In the genomic region with DNA sequence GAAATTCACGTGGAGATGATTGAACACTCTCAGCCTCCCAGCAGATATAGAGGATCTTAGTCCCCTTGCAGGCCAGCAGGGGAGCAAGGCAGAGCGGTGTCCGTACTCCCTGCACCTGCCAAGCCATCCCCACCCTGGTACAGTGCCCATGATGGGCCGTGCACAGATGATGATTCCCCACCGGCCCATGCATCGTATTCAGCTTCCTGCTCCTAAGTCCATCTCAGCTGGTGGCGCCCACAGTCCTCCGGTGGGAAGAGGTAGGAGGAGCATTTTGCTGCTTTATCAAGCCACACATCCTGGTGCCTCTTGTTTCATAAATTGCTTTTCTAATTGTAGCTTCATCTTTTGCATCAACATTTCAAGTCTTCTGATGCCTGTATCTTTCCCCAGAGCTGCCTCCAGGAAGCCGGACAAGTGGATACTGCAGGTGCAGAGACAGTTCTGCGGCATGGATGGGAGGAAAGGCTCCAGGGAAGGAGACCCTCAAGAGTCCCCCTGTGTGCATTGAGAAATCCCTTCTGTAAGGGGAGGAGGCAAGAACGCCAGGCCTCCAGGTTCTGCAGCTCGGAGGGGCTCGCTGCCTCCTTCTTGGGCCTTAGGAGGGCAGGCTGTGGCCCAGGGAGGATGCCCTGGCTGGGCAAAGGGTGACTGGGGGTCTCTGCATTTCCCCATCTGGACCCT, we compare ENCODE assay signal across 25 cellular contexts. TPM values are rescaled to one million over a fixed set of nuclear protein-coding genes. Genes with fewer than 3 reads are reported as not detected.
"Had no signal": no experiment of that assay in that cellular context is flagged by ENCODE, and none has a peak within 500 bp of the region (broad histone marks: within the 10 kb centered on the region; RNA-seq: fewer than 3 reads in every experiment).

No MANE protein-coding gene starts in this region.

- H3K27ac Mint-ChIP-seq: activated naive CD4-positive, alpha-beta T cell treated with anti-CD3 and anti-CD28 coated beads, Interleukin-2, amount 50 U/mL, for 72 hours; activated T-cell treated with anti-CD3 and anti-CD28 coated beads, Interleukin-2, amount 50 U/mL, for 72 hours; effector memory CD8-positive, alpha-beta T cell; naive thymus-derived CD4-positive, alpha-beta T cell had no signal

- H3K4me1 Mint-ChIP-seq: naive thymus-derived CD4-positive, alpha-beta T cell had no signal

- H3K27ac ChIP-seq: gastrocnemius medialis, thoracic aorta, uterus had no signal

- H3K9me3 Mint-ChIP-seq: effector memory CD8-positive, alpha-beta T cell had no signal

- FAIRE-seq: islet of Langerhans had no signal

- H3K4me3 ChIP-seq: gastrocnemius medialis, thoracic aorta, uterus had no signal

- ATAC-seq: activated naive CD4-positive, alpha-beta T cell treated with anti-CD3 and anti-CD28 coated beads, Interleukin-2, amount 50 U/mL, for 72 hours; activated T-cell treated with anti-CD3 and anti-CD28 coated beads, Interleukin-2, amount 50 U/mL, for 72 hours; effector memory CD8-positive, alpha-beta T cell; gastrocnemius medialis; naive thymus-derived CD4-positive, alpha-beta T cell; stimulated activated naive CD8-positive, alpha-beta T cell treated with anti-CD3 and anti-CD28 coated beads, Interleukin-15, Interleukin-2, amounts not matched to agents 100 U/mL and 50 U/mL, for 24 hours had no signal

- DNase-seq: activated CD4-positive, alpha-beta T cell treated with anti-CD3 and anti-CD28 coated beads for 4 hours; activated CD4-positive, alpha-beta T cell treated with anti-CD3 and anti-CD28 coated beads, Interleukin-2, amount 50 U/mL, for 4 hours; activated CD4-positive, CD25-positive, alpha-beta regulatory T cell; activated naive CD4-positive, alpha-beta T cell; activated T-cell treated with anti-CD3 and anti-CD28 coated beads, Interleukin-2, amount 50 U/mL, for 72 hours; cerebellar nuclear complex; cortex of kidney; effector memory CD8-positive, alpha-beta T cell; gastrocnemius medialis; glutamatergic neuron; mammary epithelial cell; midbrain; naive thymus-derived CD4-positive, alpha-beta T cell; right cardiac atrium; stimulated activated CD4-positive, alpha-beta T cell treated with anti-CD3 and anti-CD28 coated beads, Interleukin-12 subunit alpha, Interleukin-12 subunit beta, amount 100 ng/mL, for 4 hours; stimulated activated CD4-positive, alpha-beta T cell treated with anti-CD3 and anti-CD28 coated beads, Interleukin-4, amount 100 ng/mL, for 1 hour; stimulated activated naive CD8-positive, alpha-beta T cell treated with anti-CD3 and anti-CD28 coated beads, Interleukin-15, Interleukin-2, amounts not matched to agents 100 U/mL and 50 U/mL, for 24 hours; T-helper 1 cell; trophoblast cell; uterus had no signal

- H3K36me3 Mint-ChIP-seq: activated naive CD4-positive, alpha-beta T cell treated with anti-CD3 and anti-CD28 coated beads, Interleukin-2, amount 50 U/mL, for 72 hours had no signal

- H3K36me3 ChIP-seq: gastrocnemius medialis, thoracic aorta, uterus had no signal

- H3K9me3 ChIP-seq: gastrocnemius medialis, thoracic aorta, uterus had no signal

- H3K4me3 Mint-ChIP-seq: activated T-cell treated with anti-CD3 and anti-CD28 coated beads, Interleukin-2, amount 50 U/mL, for 72 hours; effector memory CD8-positive, alpha-beta T cell; naive thymus-derived CD4-positive, alpha-beta T cell had no signal

- H3K4me1 ChIP-seq: gastrocnemius medialis, uterus had no signal

RNA-seq across cellular contexts. Expression of a gene that starts 55.3 kb away (rescaled TPM):
- total RNA-seq: activated naive CD4-positive, alpha-beta T cell treated with anti-CD3 and anti-CD28 coated beads, Interleukin-2, amount 50 U/mL, for 72 hours; activated T-cell treated with anti-CD3 and anti-CD28 coated beads, Interleukin-2, amount 50 U/mL, for 72 hours; bronchial epithelial cell had no signal
- polyA plus RNA-seq: naive thymus-derived CD4-positive, alpha-beta T cell; neural cell had no signal
